Comparison of ENCODE assay signal across 1 cellular context in the genomic region with DNA sequence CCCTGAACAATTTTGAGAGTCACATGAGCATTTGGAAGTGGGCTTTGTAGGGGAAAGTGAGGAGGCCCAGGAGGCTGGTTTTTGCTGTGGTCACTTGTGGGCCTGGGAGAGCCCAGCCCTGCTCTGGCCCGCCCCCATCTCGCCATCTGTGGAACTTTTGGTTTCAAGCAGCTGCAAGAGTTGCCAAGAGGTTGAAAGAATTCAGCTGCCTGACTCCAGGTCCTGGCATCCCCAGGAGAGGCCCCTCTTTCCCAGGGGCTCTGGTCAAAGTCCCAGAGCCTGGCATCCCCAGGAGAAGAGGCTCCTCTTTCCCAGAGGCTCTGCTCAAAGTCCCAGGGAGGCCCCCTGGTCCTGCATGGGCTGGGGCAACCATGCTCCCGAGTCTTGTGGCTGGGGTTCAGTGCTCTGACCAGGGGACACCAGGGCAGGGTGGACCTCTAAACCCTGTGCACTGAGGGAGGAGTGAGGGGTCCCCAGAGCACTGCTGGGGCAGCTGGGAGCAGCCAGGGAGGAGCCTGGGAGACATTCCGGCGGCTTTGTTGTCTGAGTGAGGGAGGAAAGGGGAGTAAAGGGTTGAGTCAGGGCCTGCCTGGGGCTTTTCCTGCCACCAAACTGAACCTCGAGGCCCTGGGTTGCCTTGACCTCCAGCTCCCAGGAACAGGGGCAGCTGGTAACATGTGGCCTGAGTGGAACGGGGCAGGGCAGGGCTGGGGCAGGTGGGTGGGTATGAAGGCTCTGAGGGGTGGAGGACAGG.
TF ChIP-seq lines count a peak whose summit lies in the region.

No MANE protein-coding gene starts in this region.

TF ChIP-seq in IMR-90, 13 proteins besides CTCF, POLR2A, EP300 and RAD21 (continued from another document):
- peak; percentile 51; the same call in 1 of the 2 replicates for TF ChIP-seq BHLHE40 (IDR thresholded peaks at IDR 0.05; ENCODE audit: low read depth, low read length)
- no peak for TF ChIP-seq RCOR1 (IDR thresholded peaks at IDR 0.05; ENCODE audit: insufficient replicate concordance, low read length)
